7 cellular contexts compared by ENCODE assay signal in genomic region chr5:174311531-174312269, GRCh38.
DNase-seq lines count a peak whose midpoint lies in the region; ATAC-seq and TF ChIP-seq lines count a peak whose summit lies in the region.

No MANE protein-coding gene starts in this region.

- no peaks in the 10 kb centered on the region for H3K9me3 ChIP-seq in NT2/D1 (ENCODE audit: insufficient read depth, low read length)
- no peaks in the 10 kb centered on the region for H3K9me3 ChIP-seq in esophagus squamous epithelium
- no peaks in the 10 kb centered on the region for H3K9me3 ChIP-seq in naive thymus-derived CD4-positive, alpha-beta T cell (ENCODE audit: control insufficient read depth in 2 of 3, low read length in 3 of 3)

- H3K36me3 ChIP-seq in NT2/D1 (ENCODE audit: insufficient read depth, insufficient read length, low read length) (no peaks in the 10 kb centered on the region), esophagus squamous epithelium (no peaks in the 10 kb centered on the region)
- H3K36me3 ChIP-seq in naive thymus-derived CD4-positive, alpha-beta T cell (ENCODE audit: control insufficient read depth in 2 of 3, insufficient read depth in 3 of 3, low read length in 3 of 3) = no peaks in the 10 kb centered on the region

- POLR2A ChIA-PET in naive thymus-derived CD4-positive, alpha-beta T cell (lab: Charles Lee) = interaction anchor here (0.6 kb wide), 1 partner anchor 695 kb away, joined by 4 read pairs; no protein-coding TSS in a partner anchor

- H3K4me3 ChIP-seq in NT2/D1 (ENCODE audit: insufficient read length, low read depth) (peak overlapping the region; percentile 18), esophagus squamous epithelium (peak overlapping the region; percentile 3 to 65 (median 34))
- H3K4me3 ChIP-seq in naive thymus-derived CD4-positive, alpha-beta T cell (ENCODE audit: low read length) = no peak overlapping the region

- peaks cover 0 to 2% (median 0%) of the 10 kb centered on the region in 11 donors for H3K9me3 Mint-ChIP-seq in naive thymus-derived CD4-positive, alpha-beta T cell

- ATAC-seq in HG03095 (IDR thresholded peaks at IDR 0.05; ENCODE audit: unreplicated experiment) = peak; percentile 50
- peak; percentile 67 for ATAC-seq in naive thymus-derived CD4-positive, alpha-beta T cell

- in situ Hi-C loops in GM13976 (cut with MboI; ENCODE audit: low sequenced_read_pairs, unreplicated experiment) = loop anchor here (25.0 kb wide), 1 partner anchor 699 kb away; the partner anchor contains the start of gene BOD1

- DNase-seq in GM13976 (ENCODE audit: low spot score) (peak; percentile 89), NT2/D1 (ENCODE audit: low read depth, low spot score) (peak; percentile 59), activated T-cell treated with anti-CD3 and anti-CD28 coated beads for 48 hours (ENCODE audit: low read depth) (peak; percentile 61), esophagus squamous epithelium (lab: John Stamatoyannopoulos, UW) (no peak)
- DNase-seq in naive thymus-derived CD4-positive, alpha-beta T cell = peak; percentile 13 to 75 (median 50)
- peak; percentile 38 for DNase-seq in stimulated activated naive CD4-positive, alpha-beta T cell treated with Interleukin-2 at 50 U/mL for 16 hours (lab: John Stamatoyannopoulos, UW)

- H3K27me3 Mint-ChIP-seq in naive thymus-derived CD4-positive, alpha-beta T cell = peaks cover 16 to 76% (median 46%) of the 10 kb centered on the region in 5 donors

- peaks cover 0 to 3% (median 0%) of the 10 kb centered on the region in 5 donors for H3K36me3 Mint-ChIP-seq in naive thymus-derived CD4-positive, alpha-beta T cell

- 9 to 40% methylated on average over 4 to 8 of the region's 58 CpGs for WGBS in esophagus squamous epithelium, 2 donors

- TF ChIP-seq POLR2A in esophagus squamous epithelium (IDR thresholded peaks at IDR 0.05) = no peak

- CTCF ChIA-PET in naive thymus-derived CD4-positive, alpha-beta T cell (lab: Charles Lee) = interaction anchor here (0.6 to 1.2 kb wide), 2 partner anchors 691 to 694 kb away, joined by 3 read pairs; no protein-coding TSS in a partner anchor

- H3K4me1 Mint-ChIP-seq in naive thymus-derived CD4-positive, alpha-beta T cell = peaks cover 0 to 7% (median 0%) of the 10 kb centered on the region in 7 donors

- H3K27ac ChIP-seq in esophagus squamous epithelium = no peak overlapping the region
- no peak overlapping the region for H3K27ac ChIP-seq in naive thymus-derived CD4-positive, alpha-beta T cell (ENCODE audit: low read depth, low read length)

- H3K4me3 Mint-ChIP-seq in naive thymus-derived CD4-positive, alpha-beta T cell = peak overlapping the region in 4 of 10 donors; percentile 13 to 55 (median 24)

- peaks cover 20% of the 10 kb centered on the region for H3K27me3 ChIP-seq in NT2/D1 (ENCODE audit: insufficient read depth, insufficient read length)
- peaks cover 0 to 77% (median 0%) of the 10 kb centered on the region in 4 donors for H3K27me3 ChIP-seq in esophagus squamous epithelium
- peaks cover 0 to 6% of the 10 kb centered on the region in 2 donors for H3K27me3 ChIP-seq in naive thymus-derived CD4-positive, alpha-beta T cell (ENCODE audit: control insufficient read depth in 2 of 2, insufficient read depth in 2 of 2, low read length in 2 of 2)

- H3K27ac Mint-ChIP-seq in naive thymus-derived CD4-positive, alpha-beta T cell = no peak overlapping the region

- intact Hi-C loops in esophagus squamous epithelium (cut with DNase I) = loop anchor here (5.0 kb wide), 2 partner anchors 264 to 694 kb away; partner anchors contain the start of genes BOD1 and NSG2
- intact Hi-C loops in naive thymus-derived CD4-positive, alpha-beta T cell (cut with micrococcal nuclease) = loop anchor here in 1 of 2 donors (5.0 kb wide), 1 partner anchor 339 kb away; no protein-coding TSS in a partner anchor

- H3K4me1 ChIP-seq in NT2/D1 (ENCODE audit: insufficient read depth, insufficient read length) (peaks cover 9% of the 10 kb centered on the region), esophagus squamous epithelium (peaks cover 3 to 11% (median 3%) of the 10 kb centered on the region in 3 donors)
- no peaks in the 10 kb centered on the region for H3K4me1 ChIP-seq in naive thymus-derived CD4-positive, alpha-beta T cell (ENCODE audit: control insufficient read depth in 2 of 2, insufficient read depth in 2 of 2, low read length in 2 of 2)

- H3K9ac ChIP-seq in NT2/D1 (ENCODE audit: insufficient read length, low read depth) = peak overlapping the region; percentile 61

- TF ChIP-seq CTCF in GM13976 (IDR thresholded peaks at IDR 0.05; ENCODE audit: borderline replicate concordance, control extremely low read depth, extremely low read depth, insufficient read depth, missing control alignments) (peak; percentile 97), esophagus squamous epithelium (IDR thresholded peaks at IDR 0.05) (peak; percentile 58 to 88 (median 84))
